1 cellular context compared by ENCODE assay signal in genomic region chr1:196910208-196910607, GRCh38.
TF ChIP-seq lines count a peak whose summit lies in the region.

No MANE protein-coding gene starts in this region.

TF ChIP-seq in GM23338, 12 proteins besides CTCF, POLR2A, EP300 and RAD21 (continued from another document):
- TF ChIP-seq, protein P1, sequence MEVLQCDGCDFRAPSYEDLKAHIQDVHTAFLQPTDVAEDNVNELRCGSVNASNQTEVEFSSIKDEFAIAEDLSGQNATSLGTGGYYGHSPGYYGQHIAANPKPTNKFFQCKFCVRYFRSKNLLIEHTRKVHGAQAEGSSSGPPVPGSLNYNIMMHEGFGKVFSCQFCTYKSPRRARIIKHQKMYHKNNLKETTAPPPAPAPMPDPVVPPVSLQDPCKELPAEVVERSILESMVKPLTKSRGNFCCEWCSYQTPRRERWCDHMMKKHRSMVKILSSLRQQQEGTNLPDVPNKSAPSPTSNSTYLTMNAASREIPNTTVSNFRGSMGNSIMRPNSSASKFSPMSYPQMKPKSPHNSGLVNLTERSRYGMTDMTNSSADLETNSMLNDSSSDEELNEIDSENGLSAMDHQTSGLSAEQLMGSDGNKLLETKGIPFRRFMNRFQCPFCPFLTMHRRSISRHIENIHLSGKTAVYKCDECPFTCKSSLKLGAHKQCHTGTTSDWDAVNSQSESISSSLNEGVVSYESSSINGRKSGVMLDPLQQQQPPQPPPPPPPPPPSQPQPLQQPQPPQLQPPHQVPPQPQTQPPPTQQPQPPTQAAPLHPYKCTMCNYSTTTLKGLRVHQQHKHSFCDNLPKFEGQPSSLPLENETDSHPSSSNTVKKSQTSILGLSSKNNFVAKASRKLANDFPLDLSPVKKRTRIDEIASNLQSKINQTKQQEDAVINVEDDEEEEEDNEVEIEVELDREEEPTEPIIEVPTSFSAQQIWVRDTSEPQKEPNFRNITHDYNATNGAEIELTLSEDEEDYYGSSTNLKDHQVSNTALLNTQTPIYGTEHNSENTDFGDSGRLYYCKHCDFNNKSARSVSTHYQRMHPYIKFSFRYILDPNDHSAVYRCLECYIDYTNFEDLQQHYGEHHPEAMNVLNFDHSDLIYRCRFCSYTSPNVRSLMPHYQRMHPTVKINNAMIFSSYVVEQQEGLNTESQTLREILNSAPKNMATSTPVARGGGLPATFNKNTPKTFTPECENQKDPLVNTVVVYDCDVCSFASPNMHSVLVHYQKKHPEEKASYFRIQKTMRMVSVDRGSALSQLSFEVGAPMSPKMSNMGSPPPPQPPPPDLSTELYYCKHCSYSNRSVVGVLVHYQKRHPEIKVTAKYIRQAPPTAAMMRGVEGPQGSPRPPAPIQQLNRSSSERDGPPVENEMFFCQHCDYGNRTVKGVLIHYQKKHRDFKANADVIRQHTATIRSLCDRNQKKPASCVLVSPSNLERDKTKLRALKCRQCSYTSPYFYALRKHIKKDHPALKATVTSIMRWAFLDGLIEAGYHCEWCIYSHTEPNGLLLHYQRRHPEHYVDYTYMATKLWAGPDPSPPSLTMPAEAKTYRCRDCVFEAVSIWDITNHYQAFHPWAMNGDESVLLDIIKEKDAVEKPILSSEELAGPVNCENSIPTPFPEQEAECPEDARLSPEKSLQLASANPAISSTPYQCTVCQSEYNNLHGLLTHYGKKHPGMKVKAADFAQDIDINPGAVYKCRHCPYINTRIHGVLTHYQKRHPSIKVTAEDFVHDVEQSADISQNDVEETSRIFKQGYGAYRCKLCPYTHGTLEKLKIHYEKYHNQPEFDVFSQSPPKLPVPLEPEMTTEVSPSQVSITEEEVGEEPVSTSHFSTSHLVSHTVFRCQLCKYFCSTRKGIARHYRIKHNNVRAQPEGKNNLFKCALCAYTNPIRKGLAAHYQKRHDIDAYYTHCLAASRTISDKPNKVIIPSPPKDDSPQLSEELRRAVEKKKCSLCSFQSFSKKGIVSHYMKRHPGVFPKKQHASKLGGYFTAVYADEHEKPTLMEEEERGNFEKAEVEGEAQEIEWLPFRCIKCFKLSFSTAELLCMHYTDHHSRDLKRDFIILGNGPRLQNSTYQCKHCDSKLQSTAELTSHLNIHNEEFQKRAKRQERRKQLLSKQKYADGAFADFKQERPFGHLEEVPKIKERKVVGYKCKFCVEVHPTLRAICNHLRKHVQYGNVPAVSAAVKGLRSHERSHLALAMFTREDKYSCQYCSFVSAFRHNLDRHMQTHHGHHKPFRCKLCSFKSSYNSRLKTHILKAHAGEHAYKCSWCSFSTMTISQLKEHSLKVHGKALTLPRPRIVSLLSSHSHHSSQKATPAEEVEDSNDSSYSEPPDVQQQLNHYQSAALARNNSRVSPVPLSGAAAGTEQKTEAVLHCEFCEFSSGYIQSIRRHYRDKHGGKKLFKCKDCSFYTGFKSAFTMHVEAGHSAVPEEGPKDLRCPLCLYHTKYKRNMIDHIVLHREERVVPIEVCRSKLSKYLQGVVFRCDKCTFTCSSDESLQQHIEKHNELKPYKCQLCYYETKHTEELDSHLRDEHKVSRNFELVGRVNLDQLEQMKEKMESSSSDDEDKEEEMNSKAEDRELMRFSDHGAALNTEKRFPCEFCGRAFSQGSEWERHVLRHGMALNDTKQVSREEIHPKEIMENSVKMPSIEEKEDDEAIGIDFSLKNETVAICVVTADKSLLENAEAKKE (CRISPR knock-in tag; IDR thresholded peaks at IDR 0.05), result no peak
- TF ChIP-seq STAT1 (IDR thresholded peaks at IDR 0.05; ENCODE audit: unreplicated experiment), result no peak
- no peak for TF ChIP-seq POLR2AphosphoS5 (IDR thresholded peaks at IDR 0.05; ENCODE audit: low read depth)
- no peak for TF ChIP-seq EZH2phosphoT487 (IDR thresholded peaks at IDR 0.05; ENCODE audit: unreplicated experiment)
- TF ChIP-seq CREB1 (CRISPR knock-in tag; IDR thresholded peaks at IDR 0.05; ENCODE audit: low read depth), result no peak
- no peak for TF ChIP-seq NANOG (IDR thresholded peaks at IDR 0.05; ENCODE audit: borderline replicate concordance)
- TF ChIP-seq ZNF114 (CRISPR knock-in tag; IDR thresholded peaks at IDR 0.05), result no peak
- TF ChIP-seq, protein P2, sequence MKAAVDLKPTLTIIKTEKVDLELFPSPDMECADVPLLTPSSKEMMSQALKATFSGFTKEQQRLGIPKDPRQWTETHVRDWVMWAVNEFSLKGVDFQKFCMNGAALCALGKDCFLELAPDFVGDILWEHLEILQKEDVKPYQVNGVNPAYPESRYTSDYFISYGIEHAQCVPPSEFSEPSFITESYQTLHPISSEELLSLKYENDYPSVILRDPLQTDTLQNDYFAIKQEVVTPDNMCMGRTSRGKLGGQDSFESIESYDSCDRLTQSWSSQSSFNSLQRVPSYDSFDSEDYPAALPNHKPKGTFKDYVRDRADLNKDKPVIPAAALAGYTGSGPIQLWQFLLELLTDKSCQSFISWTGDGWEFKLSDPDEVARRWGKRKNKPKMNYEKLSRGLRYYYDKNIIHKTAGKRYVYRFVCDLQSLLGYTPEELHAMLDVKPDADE (IDR thresholded peaks at IDR 0.05), result no peak
- TF ChIP-seq JUNB (IDR thresholded peaks at IDR 0.05; ENCODE audit: unreplicated experiment), result no peak
- TF ChIP-seq REST (IDR thresholded peaks at IDR 0.05; ENCODE audit: unreplicated experiment), result no peak
